Comparison of ENCODE assay signal across 11 cellular contexts in genomic region chr11:115502636-115503082, GRCh38. TPM values are rescaled to one million over a fixed set of nuclear protein-coding genes. Genes with fewer than 3 reads are reported as not detected.
DNase-seq lines count a peak whose midpoint lies in the region; ATAC-seq and TF ChIP-seq lines count a peak whose summit lies in the region.
"Had no signal": no experiment of that assay in that cellular context is flagged by ENCODE, and none has a peak within 500 bp of the region (broad histone marks: within the 10 kb centered on the region; RNA-seq: fewer than 3 reads in every experiment).

No MANE protein-coding gene starts in this region.

- H3K9me3 ChIP-seq in ascending aorta, result no peaks in the 10 kb centered on the region
- no peaks in the 10 kb centered on the region for H3K9me3 ChIP-seq in testis

- H3K27ac ChIP-seq in ascending aorta (no peak overlapping the region), layer of hippocampus (ENCODE audit: low read depth, low read length) (peak overlapping the region; percentile 94), testis (peak overlapping the region; percentile 69 to 83)

- H3K4me3 ChIP-seq in ascending aorta (peak overlapping the region; percentile 55 to 80), testis (peak overlapping the region; percentile 66 to 91)

- H3K27ac Mint-ChIP-seq in naive thymus-derived CD8-positive, alpha-beta T cell, result peak overlapping the region in 1 of 10 donors; percentile 90
- H3K27ac Mint-ChIP-seq: T-helper 17 cell had no signal

- H3K36me3 ChIP-seq in ascending aorta, result no peaks in the 10 kb centered on the region
- no peaks in the 10 kb centered on the region for H3K36me3 ChIP-seq in testis (ENCODE audit: low read depth, missing control alignments)

- H3K27me3 Mint-ChIP-seq in naive thymus-derived CD8-positive, alpha-beta T cell, result peaks cover 15 to 49% (median 22%) of the 10 kb centered on the region in 5 donors

- no peaks in the 10 kb centered on the region for H3K27me3 ChIP-seq in ascending aorta
- no peaks in the 10 kb centered on the region for H3K27me3 ChIP-seq in layer of hippocampus (ENCODE audit: control insufficient read depth, insufficient read depth, low read length)
- no peaks in the 10 kb centered on the region for H3K27me3 ChIP-seq in testis

- DNase-seq in NCI-H146 (lab: John Stamatoyannopoulos, UW) (peak; percentile 60), NCI-H146 treated with DMSO at 0.1 percent for 48 hours (lab: John Stamatoyannopoulos, UW; ENCODE audit: unreplicated experiment) (no peak), ascending aorta (ENCODE audit: low spot score in 2 of 2) (no peak), testis (no peak), islet precursor cell (no peak), AG08396 (ENCODE audit: low spot score) (no peak)
- DNase-seq in naive thymus-derived CD8-positive, alpha-beta T cell, result no peak
- DNase-seq: KBM-7 had no signal

- 1% methylated on average over 23 to 29 of the region's 30 CpGs for WGBS in testis, 2 donors

- ATAC-seq in naive thymus-derived CD8-positive, alpha-beta T cell, result no peak
- ATAC-seq: T-helper 17 cell had no signal

- peaks cover 4 to 16% (median 12%) of the 10 kb centered on the region in 4 donors for H3K4me1 Mint-ChIP-seq in naive thymus-derived CD8-positive, alpha-beta T cell
- H3K4me1 Mint-ChIP-seq: T-helper 17 cell had no signal

- no peak for TF ChIP-seq CTCF in ascending aorta (IDR thresholded peaks at IDR 0.05)
- TF ChIP-seq CTCF in testis (IDR thresholded peaks at IDR 0.05), result no peak

- H3K9me3 Mint-ChIP-seq in naive thymus-derived CD8-positive, alpha-beta T cell, result peaks cover 0 to 17% (median 2%) of the 10 kb centered on the region in 9 donors
- H3K9me3 Mint-ChIP-seq: brain had no signal

- no peak for TF ChIP-seq POLR2A in testis (IDR thresholded peaks at IDR 0.05)

- POLR2A ChIA-PET in naive thymus-derived CD8-positive, alpha-beta T cell (lab: Charles Lee), result no interaction called here

- H3K4me1 ChIP-seq in ascending aorta (peaks cover 10 to 18% of the 10 kb centered on the region in 2 donors), testis (peaks cover 10% of the 10 kb centered on the region)

- H3K4me3 Mint-ChIP-seq in naive thymus-derived CD8-positive, alpha-beta T cell, result no peak overlapping the region

- intact Hi-C loops in ascending aorta (cut with DNase I) (loop anchor here (1.0 to 10.0 kb wide), 5 partner anchors 120 to 1730 kb away; partner anchors contain the start of genes USP28 and ZW10), testis (cut with DNase I; ENCODE audit: low total_unique reads) (no loop called here)

- H3K36me3 Mint-ChIP-seq in naive thymus-derived CD8-positive, alpha-beta T cell, result peaks cover 0 to 14% (median 2%) of the 10 kb centered on the region in 3 donors

RNA-seq across cellular contexts. Expression of gene CADM1, which starts 1.6 kb away (rescaled TPM):
- total RNA-seq in ascending aorta (2.4 TPM), testis (100 to 1,000 TPM; 216 to 230 TPM)
- 135 TPM for polyA plus RNA-seq in testis (ENCODE audit: insufficient read depth, low read depth, low replicate concordance)
- total RNA-seq in naive thymus-derived CD8-positive, alpha-beta T cell, result not detected
- 1 to 10 TPM in 1 of 3 donors, not detected in 2; 3.5 TPM for polyA plus RNA-seq in naive thymus-derived CD8-positive, alpha-beta T cell

Comparison
In these comparisons a context has a peak if more than half of its experiments do, and no peak if none do; other contexts are left out.
1. H3K27ac ChIP-seq: peak in layer of hippocampus (single experiment) and testis (2 of 2); none in ascending aorta (0 of 2).
2. RNA of gene CADM1, which starts 1.6 kb away (total RNA-seq): 216 to 230 TPM in testis; 2.4 TPM in ascending aorta (single experiment) and not detected in naive thymus-derived CD8-positive, alpha-beta T cell; every median in the first group is over 10 times any median in the second.